In genomic region chr18:29311580-29311979, GRCh38 we compare ENCODE assay signal across 25 cellular contexts.
"Had no signal": no experiment of that assay in that cellular context is flagged by ENCODE, and none has a peak within 500 bp of the region (broad histone marks: within the 10 kb centered on the region; RNA-seq: fewer than 3 reads in every experiment).

No MANE protein-coding gene starts in this region.

- ATAC-seq: left lobe of liver; naive thymus-derived CD4-positive, alpha-beta T cell; natural killer cell treated with Interleukin-12 subunit alpha and Interleukin-12 subunit beta and Interleukin-15 and Interleukin-18, amount 100 ng/mL, for 72 hours; pancreas; right lobe of liver; stimulated activated naive B cell treated with anti-CD40 and anti-IgM and Interleukin-4, amounts not matched to agents 10 μg/mL and 1 μg/mL and 100 μg/mL, for 72 hours; upper lobe of right lung had no signal

- H3K9me3 ChIP-seq: pancreas, prostate gland, right lobe of liver, suprapubic skin, thoracic aorta, tibial artery, upper lobe of right lung had no signal

- H3K27me3 ChIP-seq: hepatocyte, pancreas, right lobe of liver, suprapubic skin, tibial artery, upper lobe of right lung had no signal

- DNase-seq: head of caudate nucleus; islet precursor cell; mesendoderm; naive thymus-derived CD4-positive, alpha-beta T cell; nucleus accumbens; pancreas; posterior cingulate gyrus; retina; right lobe of liver; stimulated activated CD4-positive, alpha-beta T cell treated with anti-CD3 and anti-CD28 coated beads, Interleukin-12 subunit alpha, Interleukin-12 subunit beta, amount 100 ng/mL, for 4 hours; stimulated activated CD4-positive, alpha-beta T cell treated with anti-CD3 and anti-CD28 coated beads, Interleukin-15, amount 100 ng/mL, for 24 hours; stimulated activated CD4-positive, alpha-beta T cell treated with anti-CD3 and anti-CD28 coated beads, Interleukin-2, amount 100 ng/mL, for 24 hours; stimulated activated CD4-positive, alpha-beta T cell treated with anti-CD3 and anti-CD28 coated beads, Interleukin-4, amount 100 ng/mL, for 1 hour; stimulated activated naive B cell treated with anti-CD40 and anti-IgM and Interleukin-4, amounts not matched to agents 10 μg/mL and 1 μg/mL and 100 μg/mL, for 72 hours; tibial artery; trophoblast cell; upper lobe of right lung had no signal

- H3K27ac ChIP-seq: hepatocyte, pancreas, prostate gland, right lobe of liver, skin epidermis, suprapubic skin, thoracic aorta, tibial artery, upper lobe of right lung had no signal

- H3K4me1 ChIP-seq: pancreas, prostate gland, right lobe of liver, suprapubic skin, tibial artery, upper lobe of right lung had no signal

- H3K36me3 ChIP-seq: pancreas, prostate gland, right lobe of liver, suprapubic skin, thoracic aorta, tibial artery, upper lobe of right lung had no signal

- H3K4me3 ChIP-seq: hepatocyte, lung, pancreas, prostate gland, right lobe of liver, skin epidermis, suprapubic skin, thoracic aorta, tibial artery, upper lobe of right lung had no signal
